Comparison of ENCODE assay signal across 9 cellular contexts in genomic region chr19:58439576-58440554, GRCh38. TPM values are rescaled to one million over a fixed set of nuclear protein-coding genes. Genes with fewer than 3 reads are reported as not detected.
DNase-seq lines count a peak whose midpoint lies in the region; ATAC-seq, FAIRE-seq and TF ChIP-seq lines count a peak whose summit lies in the region.
"Had no signal": no experiment of that assay in that cellular context is flagged by ENCODE, and none has a peak within 500 bp of the region (broad histone marks: within the 10 kb centered on the region; RNA-seq: fewer than 3 reads in every experiment).

TSS of gene ZNF132 (minus strand) at chr19:58440153. CDS start at chr19:58439821, 332 bp downstream.

- H3K4me3 ChIP-seq in A549 = 0 out of 3 replicates have a peak within 1 kb of the TSS, but pooled peaks have one; percentile 8
- H3K4me3 ChIP-seq in fibroblast of mammary gland (ENCODE audit: control insufficient read depth, low read depth, low read length) = peak within 1 kb of the TSS; percentile 80

- TF ChIP-seq POLR2A in A549 (IDR thresholded peaks at IDR 0.05; ENCODE audit: low read length) = no peak

- H3K36me3 Mint-ChIP-seq in activated T-helper 17 cell treated with anti-CD3 and anti-CD28 coated beads, Interleukin-2, amount 50 U/mL, for 72 hours (ENCODE audit: low read depth) = peaks cover 55% of the 10 kb centered on the region
- peaks cover 45 to 53% (median 45%) of the 10 kb centered on the region in 3 donors for H3K36me3 Mint-ChIP-seq in naive thymus-derived CD8-positive, alpha-beta T cell
- H3K36me3 Mint-ChIP-seq in stimulated activated effector memory CD8-positive, alpha-beta T cell treated with anti-CD3 and anti-CD28 coated beads, Interleukin-12 subunit alpha, Interleukin-12 subunit beta, amount 100 ng/mL, for 72 hours = peaks cover 43% of the 10 kb centered on the region

- no peak for FAIRE-seq in A549 (lab: Jason Lieb, UNC)

- DNase-seq in A549 (ENCODE audit: low read depth in 1 of 2, low spot score in 1 of 2) (peak; percentile 44 to 85), NOMO-1 treated with DMSO at 0.1 percent for 48 hours (lab: John Stamatoyannopoulos, UW; ENCODE audit: unreplicated experiment) (peak; percentile 99), fibroblast of mammary gland (ENCODE audit: low read depth) (peak; percentile 100)
- peak; percentile 84 to 98 (median 95) for DNase-seq in naive thymus-derived CD8-positive, alpha-beta T cell
- peak; percentile 70 to 91 for DNase-seq in stimulated activated effector memory CD8-positive, alpha-beta T cell treated with anti-CD3 and anti-CD28 coated beads, Interleukin-12 subunit alpha, Interleukin-12 subunit beta, amount 100 ng/mL, for 72 hours (ENCODE audit: low spot score in 2 of 2)

- TF ChIP-seq EP300 in A549 (IDR thresholded peaks at IDR 0.05) = no peak

- H3K4me3 Mint-ChIP-seq in activated T-helper 17 cell treated with anti-CD3 and anti-CD28 coated beads, Interleukin-2, amount 50 U/mL, for 72 hours = peak within 1 kb of the TSS; percentile 97
- peak within 1 kb of the TSS; percentile 93 to 100 (median 98) for H3K4me3 Mint-ChIP-seq in naive thymus-derived CD8-positive, alpha-beta T cell
- H3K4me3 Mint-ChIP-seq in stimulated activated effector memory CD8-positive, alpha-beta T cell treated with anti-CD3 and anti-CD28 coated beads, Interleukin-12 subunit alpha, Interleukin-12 subunit beta, amount 100 ng/mL, for 72 hours = peak within 1 kb of the TSS; percentile 91

- no peaks in the 10 kb centered on the region for H3K4me1 ChIP-seq in A549

- H3K9me3 ChIP-seq in A549 = peaks cover 82% of the 10 kb centered on the region

- 60% methylated on average over 55 of the region's 59 CpGs for WGBS in A549 (ENCODE audit: missing lambda C conversion rate)

- 0 out of 3 replicates have a peak within 1 kb of the TSS, but pooled peaks have one; percentile 14 for H3K4me2 ChIP-seq in A549

- H3K27me3 Mint-ChIP-seq in activated T-helper 17 cell treated with anti-CD3 and anti-CD28 coated beads, Interleukin-2, amount 50 U/mL, for 72 hours = no peaks in the 10 kb centered on the region
- peaks cover 0 to 2% (median 0%) of the 10 kb centered on the region in 5 donors for H3K27me3 Mint-ChIP-seq in naive thymus-derived CD8-positive, alpha-beta T cell

- H3K27ac ChIP-seq in A549 = no peak within 1 kb of the TSS
- H3K27ac ChIP-seq: C4-2B had no signal

- TF ChIP-seq RAD21 in A549 (conservative IDR thresholded peaks at IDR 0.05 in 1 of 2, IDR thresholded peaks at IDR 0.05 in 1 of 2) = no peak

- ATAC-seq in A549 (peak; percentile 45 to 76; a peak in 3 of 6 replicates), GM18909 (IDR thresholded peaks at IDR 0.05; ENCODE audit: poor library complexity, unreplicated experiment) (peak; percentile 96), HG03196 (IDR thresholded peaks at IDR 0.05; ENCODE audit: unreplicated experiment) (peak; percentile 96)
- peak; percentile 98 for ATAC-seq in activated T-helper 17 cell treated with anti-CD3 and anti-CD28 coated beads, Interleukin-2, amount 50 U/mL, for 72 hours (replicated peaks)
- peak; percentile 95 to 96 for ATAC-seq in naive thymus-derived CD8-positive, alpha-beta T cell
- peak; percentile 99 for ATAC-seq in stimulated activated effector memory CD8-positive, alpha-beta T cell treated with anti-CD3 and anti-CD28 coated beads, Interleukin-12 subunit alpha, Interleukin-12 subunit beta, amount 100 ng/mL, for 72 hours

- TF ChIP-seq CTCF in A549 (IDR thresholded peaks at IDR 0.05) = no peak
- TF ChIP-seq CTCF in fibroblast of mammary gland (conservative IDR thresholded peaks at IDR 0.05; ENCODE audit: control insufficient read depth, insufficient read depth, low read depth, low read length) = no peak

- POLR2A ChIA-PET in A549 (lab: Yijun Ruan, JAX) = no interaction called here
- POLR2A ChIA-PET in naive thymus-derived CD8-positive, alpha-beta T cell (lab: Charles Lee) = interaction anchor here (0.6 to 2.0 kb wide), 14 partner anchors 8 to 731 kb away, joined by 3 to 10 read pairs (median 4); partner anchors contain the start of genes ZBTB45, ZNF154, ZNF274 and ZNF497

- CTCF ChIA-PET in A549 (lab: Yijun Ruan, JAX) = interaction anchor here (1.7 kb wide), 1 partner anchor 78 kb away, joined by 4 read pairs; no protein-coding TSS in a partner anchor

- H3K9me3 Mint-ChIP-seq in activated T-helper 17 cell treated with anti-CD3 and anti-CD28 coated beads, Interleukin-2, amount 50 U/mL, for 72 hours = peaks cover 20% of the 10 kb centered on the region
- peaks cover 10 to 56% (median 49%) of the 10 kb centered on the region in 9 donors for H3K9me3 Mint-ChIP-seq in naive thymus-derived CD8-positive, alpha-beta T cell
- peaks cover 28% of the 10 kb centered on the region for H3K9me3 Mint-ChIP-seq in stimulated activated effector memory CD8-positive, alpha-beta T cell treated with anti-CD3 and anti-CD28 coated beads, Interleukin-12 subunit alpha, Interleukin-12 subunit beta, amount 100 ng/mL, for 72 hours

- peak within 1 kb of the TSS; percentile 97 for H3K27ac Mint-ChIP-seq in activated T-helper 17 cell treated with anti-CD3 and anti-CD28 coated beads, Interleukin-2, amount 50 U/mL, for 72 hours
- peak within 1 kb of the TSS; percentile 96 to 100 (median 98) for H3K27ac Mint-ChIP-seq in naive thymus-derived CD8-positive, alpha-beta T cell
- H3K27ac Mint-ChIP-seq in stimulated activated effector memory CD8-positive, alpha-beta T cell treated with anti-CD3 and anti-CD28 coated beads, Interleukin-12 subunit alpha, Interleukin-12 subunit beta, amount 100 ng/mL, for 72 hours = peak within 1 kb of the TSS; percentile 96

- peaks cover 24% of the 10 kb centered on the region for H3K4me1 Mint-ChIP-seq in activated T-helper 17 cell treated with anti-CD3 and anti-CD28 coated beads, Interleukin-2, amount 50 U/mL, for 72 hours
- peaks cover 26 to 39% (median 33%) of the 10 kb centered on the region in 4 donors for H3K4me1 Mint-ChIP-seq in naive thymus-derived CD8-positive, alpha-beta T cell
- H3K4me1 Mint-ChIP-seq in stimulated activated effector memory CD8-positive, alpha-beta T cell treated with anti-CD3 and anti-CD28 coated beads, Interleukin-12 subunit alpha, Interleukin-12 subunit beta, amount 100 ng/mL, for 72 hours = peaks cover 33% of the 10 kb centered on the region

TF ChIP-seq in A549, 52 proteins besides CTCF, POLR2A, EP300 and RAD21:
- TF ChIP-seq MAX (IDR thresholded peaks at IDR 0.05) = peak; percentile 35; the same call in 1 of the 2 replicates
- no peak for TF ChIP-seq KDM1A (IDR thresholded peaks at IDR 0.05; ENCODE audit: low read depth)
TF ChIP-seq in A549: peak in this region for 1.

RNA-seq across cellular contexts. Expression of gene ZNF132, which starts in this region (rescaled TPM):
- polyA plus RNA-seq in A549 (2011; rRNA removed) = 0.16 and 0.19 TPM in 2 replicates
- 0.05 TPM in 2 replicates for polyA plus RNA-seq in A549 (2012; cell fraction: cytosol; rRNA removed)
- polyA plus RNA-seq in A549 (2012; cell fraction: nucleus; rRNA removed) = 0.02 and 0.07 TPM in 2 replicates
- 0.05 to 0.13 TPM (median 0.09 TPM) in 3 replicates for polyA plus RNA-seq in A549 (2017; fragmentation: RNase III; extraction: RNeasy Plus Mini Kit Qiagen cat#74134 plus additional on column Dnase treatment)
- polyA minus RNA-seq in A549 (2011; rRNA and poly(A)+ RNA removed) = 0.50 and 1.1 TPM in 2 replicates
- 1 to 10 TPM; 2.1 to 3.8 TPM for total RNA-seq in activated T-helper 17 cell treated with anti-CD3 and anti-CD28 coated beads, Interleukin-2, amount 50 U/mL, for 72 hours
- 10 to 100 TPM in 1 of 2 experiments, 1 to 10 TPM in 1; 10.0 to 10.6 TPM for total RNA-seq in naive thymus-derived CD8-positive, alpha-beta T cell
- 1 to 10 TPM; 1.0 to 3.1 (median 2.0) TPM for polyA plus RNA-seq in naive thymus-derived CD8-positive, alpha-beta T cell
